Comparison of ENCODE assay signal across 10 cellular contexts in the genomic region with DNA sequence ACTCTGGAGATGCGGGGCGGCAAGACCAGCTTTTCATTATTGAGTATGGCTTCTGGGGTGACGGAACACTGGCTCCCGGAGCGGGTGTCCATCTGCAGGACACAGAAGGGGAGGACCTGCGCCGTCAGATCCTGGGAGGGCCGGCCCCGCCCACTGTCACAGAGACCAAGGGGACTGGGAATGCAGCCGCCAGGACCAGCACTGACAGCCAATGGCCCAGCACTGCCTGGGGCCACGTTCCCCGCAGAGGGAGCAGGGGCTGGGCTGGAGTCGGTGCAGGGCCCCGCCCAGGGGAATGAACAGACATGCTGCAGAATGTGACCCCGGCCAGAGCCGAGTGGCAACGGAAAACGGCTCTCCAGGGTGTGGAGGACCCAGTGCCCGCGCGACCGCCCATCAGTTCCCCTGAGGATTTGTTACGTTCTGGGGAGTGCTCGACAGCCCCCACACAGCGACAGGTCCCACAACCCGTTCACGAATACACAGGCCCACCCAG. TPM values are rescaled to one million over a fixed set of nuclear protein-coding genes. Genes with fewer than 3 reads are reported as not detected.
DNase-seq lines count a peak whose midpoint lies in the region; ATAC-seq and TF ChIP-seq lines count a peak whose summit lies in the region.
"Had no signal": no experiment of that assay in that cellular context is flagged by ENCODE, and none has a peak within 500 bp of the region (broad histone marks: within the 10 kb centered on the region; RNA-seq: fewer than 3 reads in every experiment).

A gene with protein sequence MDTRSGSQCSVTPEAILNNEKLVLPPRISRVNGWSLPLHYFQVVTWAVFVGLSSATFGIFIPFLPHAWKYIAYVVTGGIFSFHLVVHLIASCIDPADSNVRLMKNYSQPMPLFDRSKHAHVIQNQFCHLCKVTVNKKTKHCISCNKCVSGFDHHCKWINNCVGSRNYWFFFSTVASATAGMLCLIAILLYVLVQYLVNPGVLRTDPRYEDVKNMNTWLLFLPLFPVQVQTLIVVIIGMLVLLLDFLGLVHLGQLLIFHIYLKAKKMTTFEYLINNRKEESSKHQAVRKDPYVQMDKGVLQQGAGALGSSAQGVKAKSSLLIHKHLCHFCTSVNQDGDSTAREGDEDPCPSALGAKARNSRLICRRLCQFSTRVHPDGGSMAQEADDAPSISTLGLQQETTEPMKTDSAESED (minus strand): TSS at position 476 of the 496 bp plus-strand sequence. CDS start 384 bp downstream, at position 92.

- H3K4me3 ChIP-seq in RWPE2 (ENCODE audit: severe bottlenecking) (no peak within 1 kb of the TSS), spleen (peak within 1 kb of the TSS in 1 of 8 donors; percentile 19)

- intact Hi-C loops in spleen (cut with DNase I; ENCODE audit: low total_unique reads): no loop called here

- TF ChIP-seq POLR2A in spleen (IDR thresholded peaks at IDR 0.05): no peak

- H3K27me3 ChIP-seq in RWPE2 (ENCODE audit: insufficient read depth, poor library complexity, severe bottlenecking) (peaks cover 29% of the 10 kb centered on the region), spleen (replicated peaks in 1 of 7) (peaks cover 0 to 41% (median 3%) of the 10 kb centered on the region in 7 donors)

- H3K27ac ChIP-seq in RWPE2 (ENCODE audit: poor library complexity, severe bottlenecking) (no peak within 1 kb of the TSS), spleen (no peak within 1 kb of the TSS)

- H3K4me1 ChIP-seq in RWPE2 (ENCODE audit: insufficient read depth, poor library complexity, severe bottlenecking) (no peaks in the 10 kb centered on the region), spleen (no peaks in the 10 kb centered on the region)

- 73 to 88% (median 77%) methylated on average over 20 to 27 of the region's 27 CpGs for WGBS in spleen, 5 donors

- TF ChIP-seq CTCF in RWPE2 (IDR thresholded peaks at IDR 0.05; ENCODE audit: poor library complexity, severe bottlenecking): no peak
- no peak for TF ChIP-seq CTCF in spleen (IDR thresholded peaks at IDR 0.05 in 8 of 11, conservative IDR thresholded peaks at IDR 0.05 in 3 of 11)

- no peaks in the 10 kb centered on the region for H3K9me3 ChIP-seq in RWPE2 (ENCODE audit: severe bottlenecking)
- no peaks in the 10 kb centered on the region for H3K9me3 ChIP-seq in spleen

- peak; percentile 43 for ATAC-seq in RWPE2 (ENCODE audit: low read depth)
- ATAC-seq in GM21381 (IDR thresholded peaks at IDR 0.05; ENCODE audit: unreplicated experiment): no peak

- H3K36me3 ChIP-seq in RWPE2 (ENCODE audit: low read depth) (no peaks in the 10 kb centered on the region), spleen (no peaks in the 10 kb centered on the region)

- DNase-seq in NCI-H82 (lab: John Stamatoyannopoulos, UW): peak; percentile 27
- no peak for DNase-seq in NCI-H82 treated with DMSO at 0.1 percent for 48 hours (lab: John Stamatoyannopoulos, UW; ENCODE audit: unreplicated experiment)
- peak; percentile 64 for DNase-seq in RWPE2 (ENCODE audit: low spot score)
- peak; percentile 65 for DNase-seq in iPS-NIHi7 (ENCODE audit: extremely low spot score)
- peak; percentile 76 for DNase-seq in spleen
- DNase-seq in HPDE6-E6E7 (ENCODE audit: extremely low spot score): no peak
- DNase-seq in Kasumi-1 (lab: John Stamatoyannopoulos, UW): no peak
- DNase-seq: NCI-H1048; stimulated activated CD4-positive, alpha-beta T cell treated with anti-CD3 and anti-CD28 coated beads, Interleukin-15, amount 100 ng/mL, for 24 hours had no signal

RNA-seq across cellular contexts. Expression of the gene that starts here (rescaled TPM):
- total RNA-seq in spleen: 10 to 100 TPM in 4 of 7 donors, 1 to 10 TPM in 3; 1.3 to 75.0 (median 10.5) TPM
- polyA plus RNA-seq in spleen: 1 to 10 TPM; 1.9 to 2.8 (median 2.1) TPM

Comparison
In these comparisons a context has a peak if more than half of its experiments do, and no peak if none do; other contexts are left out.
1. DNase-seq: peak in NCI-H82 (single experiment), RWPE2 (single experiment), iPS-NIHi7 (single experiment) and spleen (single experiment); none in NCI-H82 treated with DMSO at 0.1 percent for 48 hours (single experiment), HPDE6-E6E7 (single experiment) and Kasumi-1 (0 of 2).